In the genomic region with DNA sequence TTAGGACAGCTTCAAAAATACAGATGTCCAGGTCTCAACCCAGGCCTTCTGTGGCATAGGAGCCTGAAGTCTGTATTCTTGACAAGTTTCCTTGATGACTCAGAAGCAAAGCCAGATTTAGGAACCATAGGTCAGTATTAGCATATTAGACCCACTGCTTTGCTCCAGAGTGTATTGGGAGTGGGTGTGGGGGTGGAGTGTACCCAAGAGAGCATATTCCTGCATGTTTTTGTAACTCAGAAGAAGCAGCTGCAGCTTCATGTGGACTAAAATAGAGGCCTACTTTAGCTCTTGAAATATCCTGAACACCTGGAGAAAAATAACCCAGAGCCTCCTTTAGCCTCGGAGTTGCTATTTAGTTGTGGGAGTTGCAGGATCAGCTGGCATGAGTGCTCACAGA, we compare ENCODE assay signal across 16 cellular contexts.
"Had no signal": no experiment of that assay in that cellular context is flagged by ENCODE, and none has a peak within 500 bp of the region (broad histone marks: within the 10 kb centered on the region; RNA-seq: fewer than 3 reads in every experiment).

No MANE protein-coding gene starts in this region.

- H3K9me3 ChIP-seq: breast epithelium, gastrocnemius medialis, lower lobe of right lung, tibial nerve, vagina had no signal

- H3K36me3 ChIP-seq: breast epithelium, gastrocnemius medialis, lower lobe of right lung, tibial nerve, vagina had no signal

- H3K27me3 ChIP-seq: breast epithelium, gastrocnemius medialis, tibial nerve, vagina had no signal

- FAIRE-seq: keratinocyte had no signal

- H3K27ac ChIP-seq: breast epithelium, gastrocnemius medialis, lower lobe of right lung, tibial nerve, vagina had no signal

- H3K4me3 ChIP-seq: breast epithelium, gastrocnemius medialis, lower lobe of right lung, tibial nerve, vagina had no signal

- ATAC-seq: activated CD8-positive, alpha-beta T cell treated with anti-CD3 and anti-CD28 coated beads, Interleukin-2, amount 10 ng/mL, durations not matched to agents 7 days and 5 days; gastrocnemius medialis; lower lobe of right lung had no signal

- DNase-seq: activated CD4-positive, alpha-beta T cell treated with anti-CD3 and anti-CD28 coated beads, Interleukin-2, amount 10 ng/mL, durations not matched to agents 7 days and 5 days; activated CD8-positive, alpha-beta T cell treated with anti-CD3 and anti-CD28 coated beads, Interleukin-2, amount 10 ng/mL, durations not matched to agents 7 days and 5 days; activated naive CD4-positive, alpha-beta T cell treated with anti-CD3 and anti-CD28 coated beads for 36 hours; activated T-cell treated with anti-CD3 and anti-CD28 coated beads, Interleukin-2, amount 50 U/mL, for 24 hours; aorta; erythroblast; gastrocnemius medialis; lower lobe of right lung; nephron progenitor cell; stimulated activated CD4-positive, alpha-beta T cell treated with anti-CD3 and anti-CD28 coated beads, Interleukin-12 subunit alpha, Interleukin-12 subunit beta, amount 100 ng/mL, for 4 hours; stimulated activated CD4-positive, alpha-beta T cell treated with anti-CD3 and anti-CD28 coated beads, Interleukin-1b, Interleukin-23, amount 100 ng/mL, for 48 hours; T1000 had no signal
